ENCODE assay signal across 12 cellular contexts in genomic region chr5:61623401-61624069, GRCh38.
DNase-seq lines count a peak whose midpoint lies in the region; ATAC-seq and TF ChIP-seq lines count a peak whose summit lies in the region.
"Had no signal": no experiment of that assay in that cellular context is flagged by ENCODE, and none has a peak within 500 bp of the region (broad histone marks: within the 10 kb centered on the region; RNA-seq: fewer than 3 reads in every experiment).

No MANE protein-coding gene starts in this region.

- no peak for ATAC-seq in HG02938 (IDR thresholded peaks at IDR 0.05; ENCODE audit: unreplicated experiment)
- ATAC-seq: mucosa of descending colon had no signal

- H3K27me3 ChIP-seq in endodermal cell (ENCODE audit: control insufficient read depth, insufficient read depth, low read length, poor library complexity, severe bottlenecking) (peaks cover 11% of the 10 kb centered on the region), osteoblast (ENCODE audit: insufficient read depth, low read length) (no peaks in the 10 kb centered on the region)
- H3K27me3 ChIP-seq: suprapubic skin had no signal

- H3K4me2 ChIP-seq in osteoblast (ENCODE audit: insufficient read depth, low read length), result no peak overlapping the region

- no peaks in the 10 kb centered on the region for H3K4me1 ChIP-seq in endodermal cell (ENCODE audit: control insufficient read depth, insufficient read depth, low read length)
- peaks cover 4% of the 10 kb centered on the region for H3K4me1 ChIP-seq in osteoblast (ENCODE audit: insufficient read depth, low read length)

- POLR2A ChIA-PET in activated CD4-positive, alpha-beta memory T cell treated with anti-CD3 and anti-CD28 coated beads, Interleukin-2, amount 10 ng/mL, durations not matched to agents 7 days and 5 days (lab: Charles Lee), result no interaction called here

- 70 to 92% methylated on average over 3 to 5 of the region's 5 CpGs for WGBS in endodermal cell (ENCODE audit: insufficient coverage in 1 of 2, insufficient read length in 1 of 2), 2 experiments

- H2AFZ ChIP-seq in osteoblast (ENCODE audit: low read length), result no peak overlapping the region

- peak; percentile 16 for TF ChIP-seq CTCF in GM12865 (IDR thresholded peaks at IDR 0.05; ENCODE audit: insufficient read depth, low read depth, low read length, missing control alignments)
- TF ChIP-seq CTCF in endodermal cell (conservative IDR thresholded peaks at IDR 0.05), result peak; percentile 77
- peak; percentile 37 for TF ChIP-seq CTCF in osteoblast (IDR thresholded peaks at IDR 0.05; ENCODE audit: extremely low read depth, low read depth, low read length)

- H3K36me3 Mint-ChIP-seq in endodermal cell (ENCODE audit: low read depth), result no peaks in the 10 kb centered on the region
- H3K36me3 Mint-ChIP-seq in activated CD4-positive, alpha-beta memory T cell treated with anti-CD3 and anti-CD28 coated beads, Interleukin-2, amount 10 ng/mL, durations not matched to agents 7 days and 5 days (ENCODE audit: low read depth), result no peaks in the 10 kb centered on the region

- no peak overlapping the region for H3K9ac ChIP-seq in endodermal cell (ENCODE audit: extremely low read depth, low read length, poor library complexity, severe bottlenecking)

- no peak overlapping the region for H3K27ac ChIP-seq in endodermal cell (ENCODE audit: low read depth, low read length)
- H3K27ac ChIP-seq in osteoblast (ENCODE audit: low read depth, low read length), result no peak overlapping the region
- H3K27ac ChIP-seq: suprapubic skin had no signal

- peaks cover 16% of the 10 kb centered on the region for H3K4me1 Mint-ChIP-seq in endodermal cell
- peaks cover 6% of the 10 kb centered on the region for H3K4me1 Mint-ChIP-seq in activated CD4-positive, alpha-beta memory T cell treated with anti-CD3 and anti-CD28 coated beads, Interleukin-2, amount 10 ng/mL, durations not matched to agents 7 days and 5 days

- DNase-seq in GM12865 (ENCODE audit: low read depth) (peak; percentile 12), NCI-H2227 treated with DMSO at 0.1 percent for 48 hours (lab: John Stamatoyannopoulos, UW) (peak; percentile 10), endodermal cell (peak; percentile 74), osteoblast (ENCODE audit: insufficient read length, low spot score, missing footprints) (no peak)
- DNase-seq in activated naive CD4-positive, alpha-beta T cell treated with anti-CD3 and anti-CD28 coated beads, Interleukin-2, amount 50 U/mL, for 16 hours, result no peak
- no peak for DNase-seq in stimulated activated naive CD4-positive, alpha-beta T cell (lab: John Stamatoyannopoulos, UW)
- DNase-seq in activated CD4-positive, alpha-beta memory T cell treated with anti-CD3 and anti-CD28 coated beads, Interleukin-2, amount 10 ng/mL, durations not matched to agents 7 days and 5 days, result no peak
- DNase-seq: activated effector memory CD4-positive, alpha-beta T cell treated with anti-CD3 and anti-CD28 coated beads, Interleukin-2, amount 50 U/mL, for 16 hours; NCI-H345 had no signal

- H3K27me3 Mint-ChIP-seq in endodermal cell (ENCODE audit: insufficient read depth), result peaks cover 1% of the 10 kb centered on the region
- H3K27me3 Mint-ChIP-seq in activated CD4-positive, alpha-beta memory T cell treated with anti-CD3 and anti-CD28 coated beads, Interleukin-2, amount 10 ng/mL, durations not matched to agents 7 days and 5 days, result peaks cover 46% of the 10 kb centered on the region

- H3K36me3 ChIP-seq in endodermal cell (ENCODE audit: control insufficient read depth, insufficient read depth, low read length) (no peaks in the 10 kb centered on the region), osteoblast (ENCODE audit: insufficient read depth, low read length) (no peaks in the 10 kb centered on the region)
- H3K36me3 ChIP-seq: suprapubic skin had no signal

- no peaks in the 10 kb centered on the region for H3K79me2 ChIP-seq in osteoblast (ENCODE audit: insufficient read depth, low read length)

- no peaks in the 10 kb centered on the region for H3K9me3 Mint-ChIP-seq in endodermal cell
- no peaks in the 10 kb centered on the region for H3K9me3 Mint-ChIP-seq in activated CD4-positive, alpha-beta memory T cell treated with anti-CD3 and anti-CD28 coated beads, Interleukin-2, amount 10 ng/mL, durations not matched to agents 7 days and 5 days

- no peak overlapping the region for H3K4me3 ChIP-seq in GM12865 (ENCODE audit: low read depth, low read length)
- H3K4me3 ChIP-seq in endodermal cell (ENCODE audit: low read length), result no peak overlapping the region
- H3K4me3 ChIP-seq in osteoblast (ENCODE audit: insufficient read depth, low read length), result no peak overlapping the region
- H3K4me3 ChIP-seq: mucosa of descending colon, suprapubic skin had no signal

- no peaks in the 10 kb centered on the region for H3K9me3 ChIP-seq in endodermal cell (ENCODE audit: control insufficient read depth, low read length)
- no peaks in the 10 kb centered on the region for H3K9me3 ChIP-seq in osteoblast (ENCODE audit: low read depth, low read length)
- H3K9me3 ChIP-seq: mucosa of descending colon, suprapubic skin had no signal

- no peaks in the 10 kb centered on the region for H4K20me1 ChIP-seq in osteoblast (ENCODE audit: insufficient read depth, low read length)

- CTCF ChIA-PET in activated CD4-positive, alpha-beta memory T cell treated with anti-CD3 and anti-CD28 coated beads, Interleukin-2, amount 10 ng/mL, durations not matched to agents 7 days and 5 days (lab: Charles Lee), result no interaction called here

- H3K4me3 Mint-ChIP-seq in endodermal cell, result no peak overlapping the region
- no peak overlapping the region for H3K4me3 Mint-ChIP-seq in activated CD4-positive, alpha-beta memory T cell treated with anti-CD3 and anti-CD28 coated beads, Interleukin-2, amount 10 ng/mL, durations not matched to agents 7 days and 5 days

- no peak overlapping the region for H3K27ac Mint-ChIP-seq in endodermal cell
- no peak overlapping the region for H3K27ac Mint-ChIP-seq in activated CD4-positive, alpha-beta memory T cell treated with anti-CD3 and anti-CD28 coated beads, Interleukin-2, amount 10 ng/mL, durations not matched to agents 7 days and 5 days

Comparison
In these comparisons a context has a peak if more than half of its experiments do, and no peak if none do; other contexts are left out.
1. DNase-seq: peak in GM12865 (single experiment), NCI-H2227 treated with DMSO at 0.1 percent for 48 hours (single experiment) and endodermal cell (single experiment); none in osteoblast (single experiment), activated naive CD4-positive, alpha-beta T cell treated with anti-CD3 and anti-CD28 coated beads, Interleukin-2, amount 50 U/mL, for 16 hours (single experiment), stimulated activated naive CD4-positive, alpha-beta T cell (0 of 6) and activated CD4-positive, alpha-beta memory T cell treated with anti-CD3 and anti-CD28 coated beads, Interleukin-2, amount 10 ng/mL, durations not matched to agents 7 days and 5 days (single experiment).
2. CTCF ChIP-seq: peak in every context shown above with its lines; median percentile 77 in endodermal cell; 37 in osteoblast; 16 in GM12865.